9 cellular contexts compared by ENCODE assay signal in genomic region chr5:20972419-20972925, GRCh38.
DNase-seq lines count a peak whose midpoint lies in the region; ATAC-seq and TF ChIP-seq lines count a peak whose summit lies in the region.
"Had no signal": no experiment of that assay in that cellular context is flagged by ENCODE, and none has a peak within 500 bp of the region (broad histone marks: within the 10 kb centered on the region; RNA-seq: fewer than 3 reads in every experiment).

No MANE protein-coding gene starts in this region.

- H3K4me2 ChIP-seq in OCI-LY1 (ENCODE audit: low read length): peak overlapping the region; percentile 41; the same call in 1 of the 2 replicates

- H3K9me2 ChIP-seq in OCI-LY1 (ENCODE audit: low read depth, low read length): no peaks in the 10 kb centered on the region

- peak; percentile 44 for DNase-seq in myocyte (ENCODE audit: low read depth)
- no peak for DNase-seq in AG08396 (ENCODE audit: low spot score)
- no peak for DNase-seq in hepatic stellate cell (ENCODE audit: low spot score)
- DNase-seq in NCI-H2196 treated with DMSO at 0.1 percent for 48 hours (lab: John Stamatoyannopoulos, UW; ENCODE audit: unreplicated experiment): no peak

- H3K9me3 ChIP-seq in OCI-LY1 (ENCODE audit: low read length) (no peaks in the 10 kb centered on the region), endocrine pancreas (ENCODE audit: control insufficient read depth, low read length) (no peaks in the 10 kb centered on the region)

- H3K9ac ChIP-seq in OCI-LY1 (ENCODE audit: low read length) (no peak overlapping the region), endocrine pancreas (ENCODE audit: control insufficient read depth, insufficient read depth, low read length) (peak overlapping the region; percentile 48)

- peak; percentile 50; the same call in 1 of the 2 replicates for TF ChIP-seq CTCF in OCI-LY1 (IDR thresholded peaks at IDR 0.05; ENCODE audit: low read length)

- H4K20me1 ChIP-seq in OCI-LY1 (ENCODE audit: insufficient read depth, low read length): no peaks in the 10 kb centered on the region

- no peaks in the 10 kb centered on the region for H3K79me2 ChIP-seq in OCI-LY1 (ENCODE audit: insufficient read depth, low read length)

- no peaks in the 10 kb centered on the region for H3F3A ChIP-seq in OCI-LY1 (ENCODE audit: insufficient read depth, low read length)

- no peaks in the 10 kb centered on the region for H3K27me3 ChIP-seq in OCI-LY1 (ENCODE audit: insufficient read depth, low read length)
- no peaks in the 10 kb centered on the region for H3K27me3 ChIP-seq in endocrine pancreas (ENCODE audit: control insufficient read depth, insufficient read depth, low read length)

- H3K27ac ChIP-seq in OCI-LY1 (ENCODE audit: low read depth, low read length, poor library complexity, severe bottlenecking): no peak overlapping the region
- H3K27ac ChIP-seq: SK-N-MC had no signal

- H3K36me3 ChIP-seq in OCI-LY1 (ENCODE audit: insufficient read depth, low read length): no peaks in the 10 kb centered on the region
- no peaks in the 10 kb centered on the region for H3K36me3 ChIP-seq in endocrine pancreas (ENCODE audit: control insufficient read depth, insufficient read depth, low read length)

- no peaks in the 10 kb centered on the region for H3K4me1 ChIP-seq in OCI-LY1 (ENCODE audit: insufficient read depth, low read length, severe bottlenecking)
- no peaks in the 10 kb centered on the region for H3K4me1 ChIP-seq in endocrine pancreas (ENCODE audit: control insufficient read depth, insufficient read depth, low read length)

- peak; percentile 86 for ATAC-seq in GM18858 (IDR thresholded peaks at IDR 0.05; ENCODE audit: unreplicated experiment)
- peak; percentile 81 for ATAC-seq in HG03060 (IDR thresholded peaks at IDR 0.05; ENCODE audit: low read depth, unreplicated experiment)

- no peak overlapping the region for H2AFZ ChIP-seq in OCI-LY1 (ENCODE audit: low read length)

- H3K4me3 ChIP-seq in OCI-LY1 (ENCODE audit: low read depth, low read length, poor library complexity, severe bottlenecking) (peak overlapping the region; percentile 32), endocrine pancreas (ENCODE audit: control insufficient read depth, insufficient read depth, low read length) (peak overlapping the region; percentile 64)
- H3K4me3 ChIP-seq: SK-N-MC had no signal
